In genomic region chr1:212218911-212219310, GRCh38 we compare ENCODE assay signal across 8 cellular contexts.
A peak's percentile ranks its signal among the peaks of the same experiment; 100 is the strongest.
DNase-seq lines count a peak whose midpoint lies in the region; ATAC-seq, FAIRE-seq and TF ChIP-seq lines count a peak whose summit lies in the region.

No MANE protein-coding gene starts in this region.

- no peak overlapping the region for H3K4me3 ChIP-seq in AG04449 (ENCODE audit: low read depth, low read length)
- H3K4me3 ChIP-seq in kidney (ENCODE audit: low read length in 2 of 2) = no peak overlapping the region

- TF ChIP-seq POLR2A in erythroblast (IDR thresholded peaks at IDR 0.05; ENCODE audit: low read length) = no peak

- intact Hi-C loops in kidney (cut with DNase I) = no loop called here

- no peak overlapping the region for H3K9ac ChIP-seq in kidney (ENCODE audit: low read length in 2 of 2)

- peaks cover 17% of the 10 kb centered on the region for H3K4me1 Mint-ChIP-seq in activated naive CD8-positive, alpha-beta T cell treated with anti-CD3 and anti-CD28 coated beads, Interleukin-2, amount 50 U/mL, for 24 hours
- peaks cover 11% of the 10 kb centered on the region for H3K4me1 Mint-ChIP-seq in stimulated activated memory B cell treated with anti-CD40 and anti-IgM and Interleukin-4, amounts not matched to agents 10 μg/mL and 1 μg/mL and 100 μg/mL, for 72 hours

- no peak for FAIRE-seq in kidney (lab: Jason Lieb, UNC)

- H3K27me3 Mint-ChIP-seq in activated naive CD8-positive, alpha-beta T cell treated with anti-CD3 and anti-CD28 coated beads, Interleukin-2, amount 50 U/mL, for 24 hours = no peaks in the 10 kb centered on the region
- H3K27me3 Mint-ChIP-seq in stimulated activated memory B cell treated with anti-CD40 and anti-IgM and Interleukin-4, amounts not matched to agents 10 μg/mL and 1 μg/mL and 100 μg/mL, for 72 hours = no peaks in the 10 kb centered on the region

- CTCF ChIA-PET in AG04449 (lab: Yijun Ruan, JAX) = interaction anchor here (2.3 kb wide), 1 partner anchor 183 kb away, joined by 5 read pairs; the partner anchor contains the start of genes DTL and INTS7

- H3K9me3 ChIP-seq in kidney (ENCODE audit: control insufficient read depth in 1 of 2, low read length in 2 of 2) = no peaks in the 10 kb centered on the region

- H3K36me3 Mint-ChIP-seq in activated naive CD8-positive, alpha-beta T cell treated with anti-CD3 and anti-CD28 coated beads, Interleukin-2, amount 50 U/mL, for 24 hours (ENCODE audit: low read depth) = no peaks in the 10 kb centered on the region
- H3K36me3 Mint-ChIP-seq in stimulated activated memory B cell treated with anti-CD40 and anti-IgM and Interleukin-4, amounts not matched to agents 10 μg/mL and 1 μg/mL and 100 μg/mL, for 72 hours = no peaks in the 10 kb centered on the region

- no peak for TF ChIP-seq CTCF in AG04449 (IDR thresholded peaks at IDR 0.05; ENCODE audit: insufficient read depth, low read length, missing control alignments)
- no peak for TF ChIP-seq CTCF in kidney (IDR thresholded peaks at IDR 0.05; ENCODE audit: borderline replicate concordance, extremely low read depth, insufficient read depth)

- H3K4me3 Mint-ChIP-seq in activated naive CD8-positive, alpha-beta T cell treated with anti-CD3 and anti-CD28 coated beads, Interleukin-2, amount 50 U/mL, for 24 hours = no peak overlapping the region
- no peak overlapping the region for H3K4me3 Mint-ChIP-seq in stimulated activated memory B cell treated with anti-CD40 and anti-IgM and Interleukin-4, amounts not matched to agents 10 μg/mL and 1 μg/mL and 100 μg/mL, for 72 hours

- DNase-seq in AG04449 (ENCODE audit: low read depth, low spot score) (peak; percentile 44), kidney (no peak), activated gamma-delta T cell (lab: John Stamatoyannopoulos, UW) (no peak), erythroblast (lab: John Stamatoyannopoulos, UW) (no peak)
- no peak for DNase-seq in activated naive CD8-positive, alpha-beta T cell treated with anti-CD3 and anti-CD28 coated beads, Interleukin-2, amount 50 U/mL, for 24 hours

- no peaks in the 10 kb centered on the region for H3K9me3 Mint-ChIP-seq in activated naive CD8-positive, alpha-beta T cell treated with anti-CD3 and anti-CD28 coated beads, Interleukin-2, amount 50 U/mL, for 24 hours
- H3K9me3 Mint-ChIP-seq in stimulated activated memory B cell treated with anti-CD40 and anti-IgM and Interleukin-4, amounts not matched to agents 10 μg/mL and 1 μg/mL and 100 μg/mL, for 72 hours = no peaks in the 10 kb centered on the region

- peaks cover 3 to 17% of the 10 kb centered on the region in 2 donors for H3K4me1 ChIP-seq in kidney (ENCODE audit: control insufficient read depth in 1 of 2, insufficient read depth in 1 of 2, low read depth in 1 of 2, low read length in 2 of 2)

- no peak overlapping the region for H3K27ac Mint-ChIP-seq in activated naive CD8-positive, alpha-beta T cell treated with anti-CD3 and anti-CD28 coated beads, Interleukin-2, amount 50 U/mL, for 24 hours
- no peak overlapping the region for H3K27ac Mint-ChIP-seq in stimulated activated memory B cell treated with anti-CD40 and anti-IgM and Interleukin-4, amounts not matched to agents 10 μg/mL and 1 μg/mL and 100 μg/mL, for 72 hours

- H3K36me3 ChIP-seq in kidney (ENCODE audit: control insufficient read depth in 1 of 2, insufficient read depth in 2 of 2, low read length in 2 of 2) = no peaks in the 10 kb centered on the region

- ATAC-seq in GM18907 (IDR thresholded peaks at IDR 0.05; ENCODE audit: unreplicated experiment) = peak; percentile 93
- ATAC-seq in HG03066 (IDR thresholded peaks at IDR 0.05; ENCODE audit: low read depth, unreplicated experiment) = peak; percentile 95
- peak; percentile 86 for ATAC-seq in activated naive CD8-positive, alpha-beta T cell treated with anti-CD3 and anti-CD28 coated beads, Interleukin-2, amount 50 U/mL, for 24 hours
- ATAC-seq in stimulated activated memory B cell treated with anti-CD40 and anti-IgM and Interleukin-4, amounts not matched to agents 10 μg/mL and 1 μg/mL and 100 μg/mL, for 72 hours = peak; percentile 77

- POLR2A ChIA-PET in AG04449 (lab: Yijun Ruan, JAX) = no interaction called here

- peak overlapping the region in 1 of 2 donors; percentile 18 for H3K27ac ChIP-seq in kidney (ENCODE audit: low read depth in 2 of 2, low read length in 2 of 2)
